ENCODE assay signal across 8 cellular contexts in the genomic region with DNA sequence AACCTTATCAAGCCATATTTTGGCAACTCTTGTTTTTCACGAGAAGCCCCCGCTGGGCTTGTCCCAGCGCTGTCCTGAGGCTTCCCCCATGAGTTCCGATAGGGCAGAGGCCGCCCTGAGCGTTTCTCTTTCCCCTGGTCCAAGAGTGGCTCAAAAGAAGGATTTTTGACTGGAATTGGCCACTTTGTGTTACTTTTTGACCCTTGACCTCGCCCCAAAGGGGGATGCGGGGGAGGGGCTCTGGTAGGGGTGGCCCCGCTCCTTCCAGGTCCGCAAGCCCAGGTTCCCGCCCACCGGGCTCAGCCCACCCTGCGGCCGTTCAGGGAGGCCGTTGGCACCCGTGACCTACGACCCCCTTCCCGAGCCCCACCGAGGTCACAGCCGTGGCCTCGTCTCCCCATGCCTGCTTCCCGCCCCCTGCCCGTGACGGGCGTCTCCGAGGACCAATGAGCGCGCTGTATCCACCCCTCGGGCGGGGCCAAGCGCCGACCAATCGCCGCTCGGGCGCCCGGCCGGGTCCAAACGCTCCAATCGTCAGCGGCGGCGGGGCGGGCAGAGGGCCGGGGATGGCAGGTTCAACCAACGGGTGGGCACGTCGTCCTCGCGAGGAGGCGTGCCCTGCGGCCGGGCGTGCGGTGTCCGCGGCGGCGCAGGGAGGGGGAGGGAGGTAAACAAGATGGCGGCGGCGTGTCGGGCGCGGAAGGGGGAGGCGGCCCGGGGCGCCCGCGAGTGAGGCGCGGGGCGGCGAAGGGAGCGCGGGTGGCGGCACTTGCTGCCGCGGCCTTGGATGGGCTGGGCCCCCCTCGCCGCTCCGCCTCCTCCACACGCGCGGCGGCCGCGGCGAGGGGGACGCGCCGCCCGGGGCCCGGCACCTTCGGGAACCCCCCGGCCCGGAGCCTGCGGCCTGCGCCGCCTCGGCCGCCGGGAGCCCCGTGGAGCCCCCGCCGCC. TPM values are rescaled to one million over a fixed set of nuclear protein-coding genes. Genes with fewer than 3 reads are reported as not detected.
DNase-seq lines count a peak whose midpoint lies in the region; ATAC-seq and TF ChIP-seq lines count a peak whose summit lies in the region.

A gene with protein sequence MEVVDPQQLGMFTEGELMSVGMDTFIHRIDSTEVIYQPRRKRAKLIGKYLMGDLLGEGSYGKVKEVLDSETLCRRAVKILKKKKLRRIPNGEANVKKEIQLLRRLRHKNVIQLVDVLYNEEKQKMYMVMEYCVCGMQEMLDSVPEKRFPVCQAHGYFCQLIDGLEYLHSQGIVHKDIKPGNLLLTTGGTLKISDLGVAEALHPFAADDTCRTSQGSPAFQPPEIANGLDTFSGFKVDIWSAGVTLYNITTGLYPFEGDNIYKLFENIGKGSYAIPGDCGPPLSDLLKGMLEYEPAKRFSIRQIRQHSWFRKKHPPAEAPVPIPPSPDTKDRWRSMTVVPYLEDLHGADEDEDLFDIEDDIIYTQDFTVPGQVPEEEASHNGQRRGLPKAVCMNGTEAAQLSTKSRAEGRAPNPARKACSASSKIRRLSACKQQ (plus strand): TSS at position 665 of the 949 bp plus-strand sequence. CDS start 1,136 bp downstream, outside the sequence.

- peaks cover 9% of the 10 kb centered on the region for H3K36me3 Mint-ChIP-seq in activated B cell treated with CpG ODN at 0.5 μM for 24 hours (ENCODE audit: low read depth)
- no peaks in the 10 kb centered on the region for H3K36me3 Mint-ChIP-seq in immature natural killer cell

- TF ChIP-seq CTCF in AG04450 (IDR thresholded peaks at IDR 0.05; ENCODE audit: low read depth, low read length) (no peak), activated B cell treated with CpG ODN at 0.5 μM for 24 hours (IDR thresholded peaks at IDR 0.05) (no peak), cardiac fibroblast (IDR thresholded peaks at IDR 0.05; ENCODE audit: low read depth, low read length) (no peak)

- no peaks in the 10 kb centered on the region; the same call in 1 of the 2 replicates for H3K9me3 ChIP-seq in AG04450 (ENCODE audit: control insufficient read depth, insufficient read depth, low read length)

- DNase-seq in AG04450 (ENCODE audit: low read depth, low spot score), result peak; percentile 90
- DNase-seq in NCI-H2227 treated with DMSO at 0.1 percent for 48 hours (lab: John Stamatoyannopoulos, UW), result peak; percentile 90
- DNase-seq in activated B cell treated with CpG ODN at 0.5 μM for 24 hours, result peak; percentile 100
- peak; percentile 97 to 99 for DNase-seq in cardiac fibroblast (ENCODE audit: low read depth in 2 of 2)
- peak; percentile 100 for DNase-seq in immature natural killer cell
- DNase-seq in smooth muscle cell of the brain vasculature (ENCODE audit: low read depth, low spot score), result peak; percentile 90

- peaks cover 33% of the 10 kb centered on the region for H3K4me1 Mint-ChIP-seq in activated B cell treated with CpG ODN at 0.5 μM for 24 hours
- H3K4me1 Mint-ChIP-seq in immature natural killer cell, result peaks cover 30 to 32% of the 10 kb centered on the region in 2 donors

- ATAC-seq in GM18907 (IDR thresholded peaks at IDR 0.05; ENCODE audit: unreplicated experiment), result peak; percentile 84
- ATAC-seq in HG03159 (IDR thresholded peaks at IDR 0.05; ENCODE audit: unreplicated experiment), result peak; percentile 82
- ATAC-seq in activated B cell treated with CpG ODN at 0.5 μM for 24 hours (ENCODE audit: low read depth), result peak; percentile 93

- intact Hi-C loops in activated B cell treated with CpG ODN at 0.5 μM for 24 hours (cut with micrococcal nuclease), result loop anchor here (1.0 kb wide), 1 partner anchor 184 kb away; the partner anchor contains the start of genes RNU6-2 and TMEM259

- H3K27ac Mint-ChIP-seq in activated B cell treated with CpG ODN at 0.5 μM for 24 hours (peak within 1 kb of the TSS; percentile 80), immature natural killer cell (peak within 1 kb of the TSS; percentile 85 to 92 (median 89))

- POLR2A ChIA-PET in AG04450 (lab: Yijun Ruan, JAX), result no interaction called here
- POLR2A ChIA-PET in activated B cell treated with CpG ODN at 0.5 μM for 24 hours (lab: Charles Lee), result interaction anchor here (0.6 to 1.0 kb wide), 4 partner anchors 9 to 224 kb away, joined by 3 to 5 read pairs (median 4); no protein-coding TSS in a partner anchor

- H3K27me3 ChIP-seq in AG04450 (ENCODE audit: control insufficient read depth, insufficient read depth, low read length), result no peaks in the 10 kb centered on the region

- peak within 1 kb of the TSS; percentile 89 for H3K4me3 Mint-ChIP-seq in activated B cell treated with CpG ODN at 0.5 μM for 24 hours
- peak within 1 kb of the TSS; percentile 90 to 93 (median 92) for H3K4me3 Mint-ChIP-seq in immature natural killer cell

- no peaks in the 10 kb centered on the region for H3K27me3 Mint-ChIP-seq in activated B cell treated with CpG ODN at 0.5 μM for 24 hours
- H3K27me3 Mint-ChIP-seq in immature natural killer cell (ENCODE audit: low read depth in 3 of 3), result peaks cover 8 to 13% (median 10%) of the 10 kb centered on the region in 3 donors

- CTCF ChIA-PET in AG04450 (lab: Charles Lee), result no interaction called here
- CTCF ChIA-PET in activated B cell treated with CpG ODN at 0.5 μM for 24 hours (lab: Charles Lee), result no interaction called here

- H3K4me3 ChIP-seq in AG04450 (ENCODE audit: low read depth, low read length) (peak within 1 kb of the TSS; percentile 76), cardiac fibroblast (replicated peaks in 1 of 2; ENCODE audit: low read depth in 2 of 2, low read length in 2 of 2) (peak within 1 kb of the TSS; percentile 71 to 76)

- peak within 1 kb of the TSS; percentile 57 for H3K27ac ChIP-seq in AG04450 (ENCODE audit: low read depth, low read length)

- H3K9me3 Mint-ChIP-seq in activated B cell treated with CpG ODN at 0.5 μM for 24 hours (no peaks in the 10 kb centered on the region), immature natural killer cell (no peaks in the 10 kb centered on the region)

RNA-seq across cellular contexts. Expression of the gene that starts here (rescaled TPM):
- polyA plus RNA-seq in AG04450 (2011; rRNA removed) (24.6 and 26.6 TPM in 2 replicates), immature natural killer cell (10 to 100 TPM; 10.8 to 14.5 (median 11.7) TPM)
- 45.2 and 55.6 TPM in 2 replicates for polyA minus RNA-seq in AG04450 (2011; rRNA and poly(A)+ RNA removed)
- total RNA-seq in activated B cell treated with CpG ODN at 0.5 μM for 24 hours, result 62.0 and 67.6 TPM in 2 replicates

Comparison
In these comparisons a context has a peak if more than half of its experiments do, and no peak if none do; other contexts are left out.
1. Peak in every context shown above with its lines: DNase-seq, ATAC-seq, H3K4me3 ChIP-seq and H3K27ac ChIP-seq.